In genomic region chr12:131775124-131775903, GRCh38 we compare ENCODE assay signal across 16 cellular contexts. TPM values are rescaled to one million over a fixed set of nuclear protein-coding genes. Genes with fewer than 3 reads are reported as not detected.
DNase-seq lines count a peak whose midpoint lies in the region; ATAC-seq and TF ChIP-seq lines count a peak whose summit lies in the region.
"Had no signal": no experiment of that assay in that cellular context is flagged by ENCODE, and none has a peak within 500 bp of the region (broad histone marks: within the 10 kb centered on the region; RNA-seq: fewer than 3 reads in every experiment).

No MANE protein-coding gene starts in this region.

- H3F3A ChIP-seq in neural progenitor cell (ENCODE audit: low read depth) = peaks cover 12% of the 10 kb centered on the region

- 59 to 84% methylated on average over 8 to 19 of the region's 19 CpGs for WGBS in transverse colon (ENCODE audit: low coverage in 1 of 2), 2 donors

- no peak overlapping the region for H3K9ac ChIP-seq in endocrine pancreas (ENCODE audit: control insufficient read depth, insufficient read depth, low read length)
- no peak overlapping the region for H3K9ac ChIP-seq in neural progenitor cell

- H3K4me1 ChIP-seq in endocrine pancreas (ENCODE audit: control insufficient read depth, insufficient read depth, low read length) (no peaks in the 10 kb centered on the region), neural progenitor cell (peaks cover 16% of the 10 kb centered on the region), transverse colon (no peaks in the 10 kb centered on the region)
- H3K4me1 ChIP-seq: psoas muscle had no signal

- no peak overlapping the region for H3K27ac Mint-ChIP-seq in neural progenitor cell
- H3K27ac Mint-ChIP-seq: activated naive CD8-positive, alpha-beta T cell treated with anti-CD3 and anti-CD28 coated beads, Interleukin-2, amount 10 ng/mL, durations not matched to agents 7 days and 5 days had no signal

- H3K27me3 ChIP-seq in endocrine pancreas (ENCODE audit: control insufficient read depth, insufficient read depth, low read length) = no peaks in the 10 kb centered on the region
- H3K27me3 ChIP-seq in neural progenitor cell = no peaks in the 10 kb centered on the region
- no peaks in the 10 kb centered on the region for H3K27me3 ChIP-seq in transverse colon

- no peak overlapping the region for H3K4me2 ChIP-seq in neural progenitor cell

- DNase-seq in activated effector memory CD4-positive, alpha-beta T cell treated with anti-CD3 and anti-CD28 coated beads, Interleukin-2, amount 50 U/mL, for 16 hours = peak; percentile 48
- no peak for DNase-seq in activated effector memory CD4-positive, alpha-beta T cell treated with Interleukin-2 at 50 U/mL for 16 hours
- DNase-seq in NCI-H226 (peak; percentile 36), neural progenitor cell (ENCODE audit: low spot score) (peak; percentile 51), transverse colon (no peak), NCI-H524 (lab: John Stamatoyannopoulos, UW) (no peak)
- DNase-seq: activated CD8-positive, alpha-beta memory T cell treated with anti-CD3 and anti-CD28 coated beads for 24 hours; activated naive CD8-positive, alpha-beta T cell treated with anti-CD3 and anti-CD28 coated beads, Interleukin-2, amount 10 ng/mL, durations not matched to agents 7 days and 5 days; cortex of kidney; KG1; NCI-H1417 treated with DMSO at 0.1 percent for 48 hours; psoas muscle; SHP77 treated with DMSO at 0.1 percent for 48 hours; trophoblast cell had no signal

- intact Hi-C loops in transverse colon (cut with DNase I; ENCODE audit: low total_unique reads) = no loop called here

- no peak for TF ChIP-seq POLR2A in transverse colon (IDR thresholded peaks at IDR 0.05)

- H3K9me3 ChIP-seq in endocrine pancreas (ENCODE audit: control insufficient read depth, low read length) = no peaks in the 10 kb centered on the region
- H3K9me3 ChIP-seq in neural progenitor cell (ENCODE audit: low read depth) = no peaks in the 10 kb centered on the region
- no peaks in the 10 kb centered on the region for H3K9me3 ChIP-seq in transverse colon
- H3K9me3 ChIP-seq: psoas muscle had no signal

- peak overlapping the region; percentile 70 for H3K27ac ChIP-seq in neural progenitor cell
- H3K27ac ChIP-seq in transverse colon = no peak overlapping the region
- H3K27ac ChIP-seq: psoas muscle had no signal

- H3K36me3 ChIP-seq in endocrine pancreas (ENCODE audit: control insufficient read depth, insufficient read depth, low read length) (peaks cover 3% of the 10 kb centered on the region), neural progenitor cell (peaks cover 6% of the 10 kb centered on the region), transverse colon (peaks cover 0 to 46% (median 16%) of the 10 kb centered on the region in 4 donors)

- TF ChIP-seq CTCF in neural progenitor cell (IDR thresholded peaks at IDR 0.05) (no peak), transverse colon (IDR thresholded peaks at IDR 0.05) (no peak)

- no peak for TF ChIP-seq EP300 in transverse colon (IDR thresholded peaks at IDR 0.05; ENCODE audit: low read depth)

- no peaks in the 10 kb centered on the region for H3K79me2 ChIP-seq in neural progenitor cell (ENCODE audit: low read depth)

- no peak overlapping the region for H3K4me3 Mint-ChIP-seq in neural progenitor cell
- H3K4me3 Mint-ChIP-seq: activated naive CD8-positive, alpha-beta T cell treated with anti-CD3 and anti-CD28 coated beads, Interleukin-2, amount 10 ng/mL, durations not matched to agents 7 days and 5 days had no signal

- H3K36me3 Mint-ChIP-seq in neural progenitor cell = peaks cover 29% of the 10 kb centered on the region

- no peak overlapping the region for H2AFZ ChIP-seq in neural progenitor cell (replicated peaks)

- in situ Hi-C loops in transverse colon (cut with MboI; ENCODE audit: low pct_ligation_motif_present in 1 of 4, low pct_unique_long_range_greater_than_20kb in 1 of 4, low sequenced_read_pairs in 3 of 4) = no loop called here

- H4K20me1 ChIP-seq in neural progenitor cell (ENCODE audit: low read depth) = no peaks in the 10 kb centered on the region

- peaks cover 3% of the 10 kb centered on the region for H3K27me3 Mint-ChIP-seq in neural progenitor cell (ENCODE audit: insufficient read depth, low read depth)
- H3K27me3 Mint-ChIP-seq: activated naive CD8-positive, alpha-beta T cell treated with anti-CD3 and anti-CD28 coated beads, Interleukin-2, amount 10 ng/mL, durations not matched to agents 7 days and 5 days had no signal

- peaks cover 6% of the 10 kb centered on the region for H3K4me1 Mint-ChIP-seq in neural progenitor cell

- H3K4me3 ChIP-seq in endocrine pancreas (ENCODE audit: control insufficient read depth, insufficient read depth, low read length) = peak overlapping the region; percentile 15
- H3K4me3 ChIP-seq in neural progenitor cell = no peak overlapping the region
- no peak overlapping the region for H3K4me3 ChIP-seq in transverse colon
- H3K4me3 ChIP-seq: psoas muscle had no signal

- no peaks in the 10 kb centered on the region for H3K9me3 Mint-ChIP-seq in neural progenitor cell
- H3K9me3 Mint-ChIP-seq: activated naive CD8-positive, alpha-beta T cell treated with anti-CD3 and anti-CD28 coated beads, Interleukin-2, amount 10 ng/mL, durations not matched to agents 7 days and 5 days had no signal

- ATAC-seq in HG02588 (IDR thresholded peaks at IDR 0.05; ENCODE audit: unreplicated experiment) = no peak

RNA-seq across cellular contexts. Expression of gene MMP17, which starts 52.9 kb away (rescaled TPM):
- total RNA-seq in neural progenitor cell (ENCODE audit: low replicate concordance) = 2.1 and 7.1 TPM in 2 replicates
- 10 to 100 TPM in 2 of 4 donors, 1 to 10 TPM in 2; 2.6 to 23.6 (median 12.4) TPM for total RNA-seq in transverse colon

Comparison
In these comparisons a context has a peak if more than half of its experiments do, and no peak if none do; other contexts are left out.
1. DNase-seq: peak in activated effector memory CD4-positive, alpha-beta T cell treated with anti-CD3 and anti-CD28 coated beads, Interleukin-2, amount 50 U/mL, for 16 hours (single experiment), NCI-H226 (single experiment) and neural progenitor cell (single experiment); none in activated effector memory CD4-positive, alpha-beta T cell treated with Interleukin-2 at 50 U/mL for 16 hours (single experiment), transverse colon (single experiment) and NCI-H524 (0 of 2).